Comparison of ENCODE assay signal across 1 cellular context in the genomic region with DNA sequence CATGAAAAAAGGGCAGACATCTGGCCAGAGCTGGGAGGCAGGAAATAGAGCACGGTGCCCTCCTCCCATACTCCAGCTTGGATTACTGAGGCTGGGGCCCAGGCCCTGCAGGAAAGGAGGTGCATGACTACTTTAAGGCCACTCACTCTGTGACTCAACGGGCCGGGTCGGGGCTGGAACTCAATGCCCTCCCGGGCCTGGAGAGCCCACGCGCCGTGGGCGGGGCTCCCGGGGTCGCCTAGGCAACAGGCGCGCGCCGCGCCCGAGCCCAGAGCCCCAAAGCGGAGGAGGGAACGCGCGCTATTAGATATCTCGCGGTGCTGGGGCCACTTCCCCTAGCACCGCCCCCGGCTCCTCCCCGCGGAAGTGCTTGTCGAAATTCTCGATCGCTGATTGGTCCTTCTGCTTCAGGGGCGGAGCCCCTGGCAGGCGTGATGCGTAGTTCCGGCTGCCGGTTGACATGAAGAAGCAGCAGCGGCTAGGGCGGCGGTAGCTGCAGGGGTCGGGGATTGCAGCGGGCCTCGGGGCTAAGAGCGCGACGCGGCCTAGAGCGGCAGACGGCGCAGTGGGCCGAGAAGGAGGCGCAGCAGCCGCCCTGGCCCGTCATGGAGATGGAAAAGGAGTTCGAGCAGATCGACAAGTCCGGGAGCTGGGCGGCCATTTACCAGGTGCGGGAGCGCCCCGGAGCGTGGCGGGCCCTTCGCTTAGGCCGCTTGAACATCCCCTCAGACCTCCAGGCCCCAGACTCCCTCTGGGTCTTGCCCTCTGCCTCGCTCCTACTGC.
TF ChIP-seq lines count a peak whose summit lies in the region.

Gene PTPN1 (plus strand): TSS at position 461 of the 783 bp plus-strand sequence. CDS start 145 bp downstream, at position 606.

TF ChIP-seq in K562, 482 proteins besides CTCF, POLR2A, EP300 and RAD21 (continued from another document and continues in another):
- TF ChIP-seq, protein P1, sequence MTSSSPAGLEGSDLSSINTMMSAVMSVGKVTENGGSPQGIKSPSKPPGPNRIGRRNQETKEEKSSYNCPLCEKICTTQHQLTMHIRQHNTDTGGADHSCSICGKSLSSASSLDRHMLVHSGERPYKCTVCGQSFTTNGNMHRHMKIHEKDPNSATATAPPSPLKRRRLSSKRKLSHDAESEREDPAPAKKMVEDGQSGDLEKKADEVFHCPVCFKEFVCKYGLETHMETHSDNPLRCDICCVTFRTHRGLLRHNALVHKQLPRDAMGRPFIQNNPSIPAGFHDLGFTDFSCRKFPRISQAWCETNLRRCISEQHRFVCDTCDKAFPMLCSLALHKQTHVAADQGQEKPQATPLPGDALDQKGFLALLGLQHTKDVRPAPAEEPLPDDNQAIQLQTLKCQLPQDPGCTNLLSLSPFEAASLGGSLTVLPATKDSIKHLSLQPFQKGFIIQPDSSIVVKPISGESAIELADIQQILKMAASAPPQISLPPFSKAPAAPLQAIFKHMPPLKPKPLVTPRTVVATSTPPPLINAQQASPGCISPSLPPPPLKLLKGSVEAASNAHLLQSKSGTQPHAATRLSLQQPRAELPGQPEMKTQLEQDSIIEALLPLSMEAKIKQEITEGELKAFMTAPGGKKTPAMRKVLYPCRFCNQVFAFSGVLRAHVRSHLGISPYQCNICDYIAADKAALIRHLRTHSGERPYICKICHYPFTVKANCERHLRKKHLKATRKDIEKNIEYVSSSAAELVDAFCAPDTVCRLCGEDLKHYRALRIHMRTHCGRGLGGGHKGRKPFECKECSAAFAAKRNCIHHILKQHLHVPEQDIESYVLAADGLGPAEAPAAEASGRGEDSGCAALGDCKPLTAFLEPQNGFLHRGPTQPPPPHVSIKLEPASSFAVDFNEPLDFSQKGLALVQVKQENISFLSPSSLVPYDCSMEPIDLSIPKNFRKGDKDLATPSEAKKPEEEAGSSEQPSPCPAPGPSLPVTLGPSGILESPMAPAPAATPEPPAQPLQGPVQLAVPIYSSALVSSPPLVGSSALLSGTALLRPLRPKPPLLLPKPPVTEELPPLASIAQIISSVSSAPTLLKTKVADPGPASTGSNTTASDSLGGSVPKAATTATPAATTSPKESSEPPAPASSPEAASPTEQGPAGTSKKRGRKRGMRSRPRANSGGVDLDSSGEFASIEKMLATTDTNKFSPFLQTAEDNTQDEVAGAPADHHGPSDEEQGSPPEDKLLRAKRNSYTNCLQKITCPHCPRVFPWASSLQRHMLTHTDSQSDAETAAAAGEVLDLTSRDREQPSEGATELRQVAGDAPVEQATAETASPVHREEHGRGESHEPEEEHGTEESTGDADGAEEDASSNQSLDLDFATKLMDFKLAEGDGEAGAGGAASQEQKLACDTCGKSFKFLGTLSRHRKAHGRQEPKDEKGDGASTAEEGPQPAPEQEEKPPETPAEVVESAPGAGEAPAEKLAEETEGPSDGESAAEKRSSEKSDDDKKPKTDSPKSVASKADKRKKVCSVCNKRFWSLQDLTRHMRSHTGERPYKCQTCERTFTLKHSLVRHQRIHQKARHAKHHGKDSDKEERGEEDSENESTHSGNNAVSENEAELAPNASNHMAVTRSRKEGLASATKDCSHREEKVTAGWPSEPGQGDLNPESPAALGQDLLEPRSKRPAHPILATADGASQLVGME (CRISPR knock-in tag; IDR thresholded peaks at IDR 0.05), result 0 out of 2 replicates have a peak, but pooled peaks have one; percentile 46
- peak; percentile 81 for TF ChIP-seq ATF7 (IDR thresholded peaks at IDR 0.05)
- TF ChIP-seq CREB3 (tag; conservative IDR thresholded peaks at IDR 0.05; ENCODE audit: low read depth), result no peak
- TF ChIP-seq, protein P2, sequence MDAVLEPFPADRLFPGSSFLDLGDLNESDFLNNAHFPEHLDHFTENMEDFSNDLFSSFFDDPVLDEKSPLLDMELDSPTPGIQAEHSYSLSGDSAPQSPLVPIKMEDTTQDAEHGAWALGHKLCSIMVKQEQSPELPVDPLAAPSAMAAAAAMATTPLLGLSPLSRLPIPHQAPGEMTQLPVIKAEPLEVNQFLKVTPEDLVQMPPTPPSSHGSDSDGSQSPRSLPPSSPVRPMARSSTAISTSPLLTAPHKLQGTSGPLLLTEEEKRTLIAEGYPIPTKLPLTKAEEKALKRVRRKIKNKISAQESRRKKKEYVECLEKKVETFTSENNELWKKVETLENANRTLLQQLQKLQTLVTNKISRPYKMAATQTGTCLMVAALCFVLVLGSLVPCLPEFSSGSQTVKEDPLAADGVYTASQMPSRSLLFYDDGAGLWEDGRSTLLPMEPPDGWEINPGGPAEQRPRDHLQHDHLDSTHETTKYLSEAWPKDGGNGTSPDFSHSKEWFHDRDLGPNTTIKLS (IDR thresholded peaks at IDR 0.05; ENCODE audit: borderline replicate concordance, low read depth), result peak; percentile 87
- TF ChIP-seq MTA2 (IDR thresholded peaks at IDR 0.05; ENCODE audit: low read depth), result no peak
- TF ChIP-seq, protein P3, sequence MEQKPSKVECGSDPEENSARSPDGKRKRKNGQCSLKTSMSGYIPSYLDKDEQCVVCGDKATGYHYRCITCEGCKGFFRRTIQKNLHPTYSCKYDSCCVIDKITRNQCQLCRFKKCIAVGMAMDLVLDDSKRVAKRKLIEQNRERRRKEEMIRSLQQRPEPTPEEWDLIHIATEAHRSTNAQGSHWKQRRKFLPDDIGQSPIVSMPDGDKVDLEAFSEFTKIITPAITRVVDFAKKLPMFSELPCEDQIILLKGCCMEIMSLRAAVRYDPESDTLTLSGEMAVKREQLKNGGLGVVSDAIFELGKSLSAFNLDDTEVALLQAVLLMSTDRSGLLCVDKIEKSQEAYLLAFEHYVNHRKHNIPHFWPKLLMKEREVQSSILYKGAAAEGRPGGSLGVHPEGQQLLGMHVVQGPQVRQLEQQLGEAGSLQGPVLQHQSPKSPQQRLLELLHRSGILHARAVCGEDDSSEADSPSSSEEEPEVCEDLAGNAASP (IDR thresholded peaks at IDR 0.05), result no peak
- TF ChIP-seq RBBP5 (IDR thresholded peaks at IDR 0.05; ENCODE audit: borderline replicate concordance, insufficient read depth, low read length, poor library complexity, severe bottlenecking), result peak; percentile 93
- no peak for TF ChIP-seq ZNF140 (CRISPR knock-in tag; IDR thresholded peaks at IDR 0.05)
- TF ChIP-seq, protein P4, sequence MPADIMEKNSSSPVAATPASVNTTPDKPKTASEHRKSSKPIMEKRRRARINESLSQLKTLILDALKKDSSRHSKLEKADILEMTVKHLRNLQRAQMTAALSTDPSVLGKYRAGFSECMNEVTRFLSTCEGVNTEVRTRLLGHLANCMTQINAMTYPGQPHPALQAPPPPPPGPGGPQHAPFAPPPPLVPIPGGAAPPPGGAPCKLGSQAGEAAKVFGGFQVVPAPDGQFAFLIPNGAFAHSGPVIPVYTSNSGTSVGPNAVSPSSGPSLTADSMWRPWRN (IDR thresholded peaks at IDR 0.05; ENCODE audit: low read depth), result peak; percentile 97
- TF ChIP-seq WHSC1 (IDR thresholded peaks at IDR 0.05; ENCODE audit: low read length), result no peak
- no peak for TF ChIP-seq KAT8 (IDR thresholded peaks at IDR 0.05; ENCODE audit: low read depth)
- no peak for TF ChIP-seq ZNF217 (CRISPR knock-in tag; IDR thresholded peaks at IDR 0.05)
- TF ChIP-seq ZMIZ1 (IDR thresholded peaks at IDR 0.05; ENCODE audit: low read depth in 2 of 2, low read length in 2 of 2), result no peak; a peak in 1 of 4 replicates
- no peak for TF ChIP-seq ZNF316 (IDR thresholded peaks at IDR 0.05)
- TF ChIP-seq SMAD1 (IDR thresholded peaks at IDR 0.05; ENCODE audit: low read depth, low read length, partially characterized antibody), result peak; percentile 59
- no peak for TF ChIP-seq ZFPM2 (CRISPR knock-in tag; IDR thresholded peaks at IDR 0.05)
- TF ChIP-seq, protein P5, sequence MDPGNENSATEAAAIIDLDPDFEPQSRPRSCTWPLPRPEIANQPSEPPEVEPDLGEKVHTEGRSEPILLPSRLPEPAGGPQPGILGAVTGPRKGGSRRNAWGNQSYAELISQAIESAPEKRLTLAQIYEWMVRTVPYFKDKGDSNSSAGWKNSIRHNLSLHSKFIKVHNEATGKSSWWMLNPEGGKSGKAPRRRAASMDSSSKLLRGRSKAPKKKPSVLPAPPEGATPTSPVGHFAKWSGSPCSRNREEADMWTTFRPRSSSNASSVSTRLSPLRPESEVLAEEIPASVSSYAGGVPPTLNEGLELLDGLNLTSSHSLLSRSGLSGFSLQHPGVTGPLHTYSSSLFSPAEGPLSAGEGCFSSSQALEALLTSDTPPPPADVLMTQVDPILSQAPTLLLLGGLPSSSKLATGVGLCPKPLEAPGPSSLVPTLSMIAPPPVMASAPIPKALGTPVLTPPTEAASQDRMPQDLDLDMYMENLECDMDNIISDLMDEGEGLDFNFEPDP (CRISPR knock-in tag; IDR thresholded peaks at IDR 0.05), result no peak
- TF ChIP-seq ZNF280A (IDR thresholded peaks at IDR 0.05; ENCODE audit: low read depth, partially characterized antibody), result no peak
- peak; percentile 55 for TF ChIP-seq L3MBTL2 (IDR thresholded peaks at IDR 0.05)
- TF ChIP-seq KAT2B (IDR thresholded peaks at IDR 0.05; ENCODE audit: low read depth, low read length), result no peak
- TF ChIP-seq NBN (IDR thresholded peaks at IDR 0.05; ENCODE audit: low read depth), result no peak
- no peak for TF ChIP-seq PRMT5 (CRISPR knock-in tag; IDR thresholded peaks at IDR 0.05)
- TF ChIP-seq MYBL2 (IDR thresholded peaks at IDR 0.05; ENCODE audit: low read depth), result no peak
- no peak for TF ChIP-seq MYBL2 (CRISPR knock-in tag; IDR thresholded peaks at IDR 0.05; ENCODE audit: borderline replicate concordance)
- TF ChIP-seq ZNF124 (CRISPR knock-in tag; IDR thresholded peaks at IDR 0.05), result no peak
- TF ChIP-seq, protein P6, sequence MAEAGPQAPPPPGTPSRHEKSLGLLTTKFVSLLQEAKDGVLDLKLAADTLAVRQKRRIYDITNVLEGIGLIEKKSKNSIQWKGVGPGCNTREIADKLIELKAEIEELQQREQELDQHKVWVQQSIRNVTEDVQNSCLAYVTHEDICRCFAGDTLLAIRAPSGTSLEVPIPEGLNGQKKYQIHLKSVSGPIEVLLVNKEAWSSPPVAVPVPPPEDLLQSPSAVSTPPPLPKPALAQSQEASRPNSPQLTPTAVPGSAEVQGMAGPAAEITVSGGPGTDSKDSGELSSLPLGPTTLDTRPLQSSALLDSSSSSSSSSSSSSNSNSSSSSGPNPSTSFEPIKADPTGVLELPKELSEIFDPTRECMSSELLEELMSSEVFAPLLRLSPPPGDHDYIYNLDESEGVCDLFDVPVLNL (CRISPR knock-in tag; IDR thresholded peaks at IDR 0.05; ENCODE audit: low read depth), result 0 out of 2 replicates have a peak, but pooled peaks have one; percentile 28
- TF ChIP-seq, protein P7, sequence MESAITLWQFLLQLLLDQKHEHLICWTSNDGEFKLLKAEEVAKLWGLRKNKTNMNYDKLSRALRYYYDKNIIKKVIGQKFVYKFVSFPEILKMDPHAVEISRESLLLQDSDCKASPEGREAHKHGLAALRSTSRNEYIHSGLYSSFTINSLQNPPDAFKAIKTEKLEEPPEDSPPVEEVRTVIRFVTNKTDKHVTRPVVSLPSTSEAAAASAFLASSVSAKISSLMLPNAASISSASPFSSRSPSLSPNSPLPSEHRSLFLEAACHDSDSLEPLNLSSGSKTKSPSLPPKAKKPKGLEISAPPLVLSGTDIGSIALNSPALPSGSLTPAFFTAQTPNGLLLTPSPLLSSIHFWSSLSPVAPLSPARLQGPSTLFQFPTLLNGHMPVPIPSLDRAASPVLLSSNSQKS (CRISPR knock-in tag; IDR thresholded peaks at IDR 0.05), result no peak
- TF ChIP-seq TCFL5 (CRISPR knock-in tag; conservative IDR thresholded peaks at IDR 0.05), result no peak
- TF ChIP-seq HDAC8 (tag; IDR thresholded peaks at IDR 0.05), result no peak
- peak; percentile 53 for TF ChIP-seq VEZF1 (CRISPR knock-in tag; IDR thresholded peaks at IDR 0.05)
